13 cellular contexts compared by ENCODE assay signal in genomic region chr20:3751284-3751663, GRCh38. TPM values are rescaled to one million over a fixed set of nuclear protein-coding genes. Genes with fewer than 3 reads are reported as not detected.
A peak's percentile ranks its signal among the peaks of the same experiment; 100 is the strongest.
DNase-seq lines count a peak whose midpoint lies in the region; ATAC-seq and TF ChIP-seq lines count a peak whose summit lies in the region.
"Had no signal": no experiment of that assay in that cellular context is flagged by ENCODE, and none has a peak within 500 bp of the region (broad histone marks: within the 10 kb centered on the region; RNA-seq: fewer than 3 reads in every experiment).

No MANE protein-coding gene starts in this region.

- peaks cover 1 to 4% (median 2%) of the 10 kb centered on the region in 3 donors for H3K27me3 Mint-ChIP-seq in immature natural killer cell (ENCODE audit: low read depth in 3 of 3)

- peaks cover 14% of the 10 kb centered on the region for H3K36me3 ChIP-seq in HUES64 (ENCODE audit: insufficient read depth, low read length)

- H3K9ac ChIP-seq in HUES64 (ENCODE audit: low read depth, low read length) = peak overlapping the region; percentile 32; the same call in 1 of the 2 replicates

- peak; percentile 15 for TF ChIP-seq CTCF in astrocyte of the spinal cord (IDR thresholded peaks at IDR 0.05; ENCODE audit: low read depth, low read length)

- no peak overlapping the region for H3K27ac ChIP-seq in HUES64 (ENCODE audit: low read depth, low read length)

- H3K36me3 Mint-ChIP-seq in immature natural killer cell = peaks cover 0 to 3% (median 0%) of the 10 kb centered on the region in 3 donors
- peaks cover 12% of the 10 kb centered on the region for H3K36me3 Mint-ChIP-seq in stimulated activated effector memory CD8-positive, alpha-beta T cell treated with anti-CD3 and anti-CD28 coated beads, Interleukin-12 subunit alpha, Interleukin-12 subunit beta, amount 100 ng/mL, for 72 hours

- H3K4me3 ChIP-seq in HUES64 (ENCODE audit: low read length) = peak overlapping the region; percentile 60
- H3K4me3 ChIP-seq in astrocyte of the spinal cord (ENCODE audit: low read depth, low read length) = no peak overlapping the region

- no peaks in the 10 kb centered on the region for H3K9me3 Mint-ChIP-seq in immature natural killer cell
- H3K9me3 Mint-ChIP-seq in stimulated activated effector memory CD8-positive, alpha-beta T cell treated with anti-CD3 and anti-CD28 coated beads, Interleukin-12 subunit alpha, Interleukin-12 subunit beta, amount 100 ng/mL, for 72 hours = no peaks in the 10 kb centered on the region
- H3K9me3 Mint-ChIP-seq: activated T-helper 2 cell treated with anti-CD3 and anti-CD28 coated beads, Interferon-gamma antibody, Interleukin-2, Interleukin-4, amounts not matched to agents 10 μg/mL and 5 μg/mL and 100 μg/mL, durations not matched to agents 14 hours and 24 hours and 36 hours; CD8-positive, alpha-beta memory T cell; T-helper 1 cell treated with Interleukin-12 subunit alpha and Interleukin-12 subunit beta and Interleukin-4 antibody, amounts not matched to agents 30 μg/mL and 1 μg/mL, for 36 hours had no signal

- peak overlapping the region in 3 of 5 donors; percentile 4 to 39 (median 13) for H3K4me3 Mint-ChIP-seq in immature natural killer cell
- peak overlapping the region; percentile 23 for H3K4me3 Mint-ChIP-seq in stimulated activated effector memory CD8-positive, alpha-beta T cell treated with anti-CD3 and anti-CD28 coated beads, Interleukin-12 subunit alpha, Interleukin-12 subunit beta, amount 100 ng/mL, for 72 hours
- H3K4me3 Mint-ChIP-seq: T-helper 1 cell treated with Interleukin-12 subunit alpha and Interleukin-12 subunit beta and Interleukin-4 antibody, amounts not matched to agents 30 μg/mL and 1 μg/mL, for 36 hours had no signal

- DNase-seq in astrocyte of the spinal cord (ENCODE audit: low read depth, low spot score) (no peak), immature natural killer cell (no peak), mucosa of gallbladder (ENCODE audit: low spot score) (no peak)
- no peak for DNase-seq in stimulated activated effector memory CD8-positive, alpha-beta T cell treated with anti-CD3 and anti-CD28 coated beads, Interleukin-12 subunit alpha, Interleukin-12 subunit beta, amount 100 ng/mL, for 72 hours (ENCODE audit: low spot score in 2 of 2)
- no peak for DNase-seq in activated CD8-positive, alpha-beta memory T cell treated with anti-CD3 and anti-CD28 coated beads, Interleukin-2, amount 50 U/mL, for 48 hours
- DNase-seq: GF-D8, NCI-H1092 had no signal

- no peaks in the 10 kb centered on the region for H3K9me3 ChIP-seq in HUES64 (ENCODE audit: insufficient read depth, low read depth, low read length)

- ATAC-seq in stimulated activated effector memory CD8-positive, alpha-beta T cell treated with anti-CD3 and anti-CD28 coated beads, Interleukin-12 subunit alpha, Interleukin-12 subunit beta, amount 100 ng/mL, for 72 hours = no peak
- no peak for ATAC-seq in GM19463 (IDR thresholded peaks at IDR 0.05; ENCODE audit: unreplicated experiment)

- H3K27ac Mint-ChIP-seq in immature natural killer cell = no peak overlapping the region
- H3K27ac Mint-ChIP-seq in stimulated activated effector memory CD8-positive, alpha-beta T cell treated with anti-CD3 and anti-CD28 coated beads, Interleukin-12 subunit alpha, Interleukin-12 subunit beta, amount 100 ng/mL, for 72 hours = no peak overlapping the region
- H3K27ac Mint-ChIP-seq: activated T-helper 2 cell treated with anti-CD3 and anti-CD28 coated beads, Interferon-gamma antibody, Interleukin-2, Interleukin-4, amounts not matched to agents 10 μg/mL and 5 μg/mL and 100 μg/mL, durations not matched to agents 14 hours and 24 hours and 36 hours; T-helper 1 cell treated with Interleukin-12 subunit alpha and Interleukin-12 subunit beta and Interleukin-4 antibody, amounts not matched to agents 30 μg/mL and 1 μg/mL, for 36 hours had no signal

- 0 out of 2 replicates have a peak, but pooled peaks cover 7% of the 10 kb centered on the region for H3K4me1 ChIP-seq in HUES64 (ENCODE audit: insufficient read depth, low read length)

- in situ Hi-C loops in astrocyte of the spinal cord (cut with HindIII; ENCODE audit: low sequenced_read_pairs) = no loop called here

- H3K27me3 ChIP-seq in HUES64 (ENCODE audit: insufficient read depth, low read length) = peaks cover 51% of the 10 kb centered on the region

- H3K4me1 Mint-ChIP-seq in immature natural killer cell = peaks cover 9 to 11% of the 10 kb centered on the region in 2 donors
- H3K4me1 Mint-ChIP-seq in stimulated activated effector memory CD8-positive, alpha-beta T cell treated with anti-CD3 and anti-CD28 coated beads, Interleukin-12 subunit alpha, Interleukin-12 subunit beta, amount 100 ng/mL, for 72 hours = peaks cover 8% of the 10 kb centered on the region

- WGBS in HUES64 = 19% methylated on average over 31 of the region's 31 CpGs

RNA-seq across cellular contexts. Expression of gene ADISSP, which starts 16.3 kb away (rescaled TPM):
- polyA plus RNA-seq in HUES64 (2013, experiment 1 of 2) = 78.0 TPM
- polyA plus RNA-seq in HUES64 (2013, experiment 2 of 2) = 81.8 TPM
- polyA plus RNA-seq in immature natural killer cell = 10 to 100 TPM; 16.4 to 27.5 (median 16.6) TPM
- total RNA-seq in mucosa of gallbladder = 61.1 TPM

RNA-seq across cellular contexts. Expression of gene HSPA12B, which starts 18.8 kb away (rescaled TPM):
- polyA plus RNA-seq in HUES64 (2013, experiment 1 of 2) = 1.4 TPM
- 2.9 TPM for polyA plus RNA-seq in HUES64 (2013, experiment 2 of 2)
- under 1 TPM in 1 of 3 donors, not detected in 2; 0.53 TPM for polyA plus RNA-seq in immature natural killer cell
- total RNA-seq in mucosa of gallbladder = 5.4 TPM
- total RNA-seq: CD8-positive, alpha-beta memory T cell; HT1080 had no signal
- polyA plus RNA-seq: CD8-positive, alpha-beta memory T cell had no signal

RNA-seq across cellular contexts. Expression of gene SPEF1, which starts 30.0 kb away (rescaled TPM):
- polyA plus RNA-seq in HUES64 (2013, experiment 1 of 2) = 0.45 TPM
- polyA plus RNA-seq in HUES64 (2013, experiment 2 of 2) = 0.38 TPM
- polyA plus RNA-seq in immature natural killer cell = not detected
- 0.75 TPM for total RNA-seq in mucosa of gallbladder
- total RNA-seq: activated T-helper 2 cell treated with anti-CD3 and anti-CD28 coated beads, Interferon-gamma antibody, Interleukin-2, Interleukin-4, amounts not matched to agents 10 μg/mL and 5 μg/mL and 100 μg/mL, durations not matched to agents 14 hours and 24 hours and 36 hours; HT1080 had no signal
- polyA plus RNA-seq: CD8-positive, alpha-beta memory T cell had no signal

RNA-seq across cellular contexts. Expression of gene CENPB, which starts 35.3 kb away (rescaled TPM):
- 43.4 TPM for polyA plus RNA-seq in HUES64 (2013, experiment 1 of 2)
- 42.6 TPM for polyA plus RNA-seq in HUES64 (2013, experiment 2 of 2)
- polyA plus RNA-seq in immature natural killer cell = 1 to 10 TPM; 1.0 to 1.7 (median 1.1) TPM
- 109 TPM for total RNA-seq in mucosa of gallbladder

RNA-seq across cellular contexts. Expression of gene SIGLEC1, which starts 38.9 kb away (rescaled TPM):
- polyA plus RNA-seq in HUES64 (2013, experiment 1 of 2) = not detected
- not detected for polyA plus RNA-seq in HUES64 (2013, experiment 2 of 2)
- polyA plus RNA-seq in immature natural killer cell = under 1 TPM in 1 of 3 donors, not detected in 2; 0.13 TPM
- total RNA-seq in mucosa of gallbladder = 8.2 TPM
- total RNA-seq: activated T-helper 2 cell treated with anti-CD3 and anti-CD28 coated beads, Interferon-gamma antibody, Interleukin-2, Interleukin-4, amounts not matched to agents 10 μg/mL and 5 μg/mL and 100 μg/mL, durations not matched to agents 14 hours and 24 hours and 36 hours; HT1080 had no signal
- polyA plus RNA-seq: CD8-positive, alpha-beta memory T cell had no signal
